ENCODE assay signal across 15 cellular contexts in genomic region chr4:154471032-154471431, GRCh38. TPM values are rescaled to one million over a fixed set of nuclear protein-coding genes. Genes with fewer than 3 reads are reported as not detected.
DNase-seq lines count a peak whose midpoint lies in the region; ATAC-seq and TF ChIP-seq lines count a peak whose summit lies in the region.
"Had no signal": no experiment of that assay in that cellular context is flagged by ENCODE, and none has a peak within 500 bp of the region (broad histone marks: within the 10 kb centered on the region; RNA-seq: fewer than 3 reads in every experiment).

No MANE protein-coding gene starts in this region.

- DNase-seq in erythroblast (lab: John Stamatoyannopoulos, UW) (no peak), HUDEP-2 (lab: John Stamatoyannopoulos, UW; ENCODE audit: unreplicated experiment in 76 of 76) (no peak), left cardiac atrium (no peak)
- no peak for DNase-seq in activated naive CD8-positive, alpha-beta T cell treated with anti-CD3 and anti-CD28 coated beads, Interleukin-2, amount 50 U/mL, for 24 hours
- DNase-seq: activated CD8-positive, alpha-beta T cell treated with anti-CD3 and anti-CD28 coated beads for 36 hours; activated naive CD4-positive, alpha-beta T cell treated with anti-CD3 and anti-CD28 coated beads, Interleukin-2, amount 50 U/mL, for 16 hours; caudate nucleus; COR-L47; esophagus squamous epithelium; GOT3; mesenchymal stem cell; transverse colon had no signal

- H3K27me3 Mint-ChIP-seq in activated naive CD8-positive, alpha-beta T cell treated with anti-CD3 and anti-CD28 coated beads, Interleukin-2, amount 50 U/mL, for 24 hours, result peaks cover 18% of the 10 kb centered on the region

- peak; percentile 50 for ATAC-seq in GM19372 (IDR thresholded peaks at IDR 0.05; ENCODE audit: low read depth, unreplicated experiment)
- ATAC-seq in HG02588 (IDR thresholded peaks at IDR 0.05; ENCODE audit: unreplicated experiment), result peak; percentile 62
- peak; percentile 49 for ATAC-seq in HG03108 (IDR thresholded peaks at IDR 0.05; ENCODE audit: unreplicated experiment)
- no peak for ATAC-seq in activated naive CD8-positive, alpha-beta T cell treated with anti-CD3 and anti-CD28 coated beads, Interleukin-2, amount 50 U/mL, for 24 hours
- ATAC-seq in left cardiac atrium, result no peak
- ATAC-seq: activated CD8-positive, alpha-beta T cell treated with anti-CD3 and anti-CD28 coated beads for 36 hours had no signal

- intact Hi-C loops in left cardiac atrium (cut with DNase I), result no loop called here

- H3K27ac Mint-ChIP-seq in activated naive CD8-positive, alpha-beta T cell treated with anti-CD3 and anti-CD28 coated beads, Interleukin-2, amount 50 U/mL, for 24 hours, result no peak overlapping the region
- H3K27ac Mint-ChIP-seq: activated CD8-positive, alpha-beta T cell treated with anti-CD3 and anti-CD28 coated beads for 36 hours had no signal

- H3K9me3 Mint-ChIP-seq in activated naive CD8-positive, alpha-beta T cell treated with anti-CD3 and anti-CD28 coated beads, Interleukin-2, amount 50 U/mL, for 24 hours, result no peaks in the 10 kb centered on the region
- H3K9me3 Mint-ChIP-seq: activated CD8-positive, alpha-beta T cell treated with anti-CD3 and anti-CD28 coated beads for 36 hours had no signal

- TF ChIP-seq POLR2A in erythroblast (IDR thresholded peaks at IDR 0.05; ENCODE audit: low read length), result no peak

- no peaks in the 10 kb centered on the region for H3K4me1 Mint-ChIP-seq in activated naive CD8-positive, alpha-beta T cell treated with anti-CD3 and anti-CD28 coated beads, Interleukin-2, amount 50 U/mL, for 24 hours

- H3K4me3 Mint-ChIP-seq in activated naive CD8-positive, alpha-beta T cell treated with anti-CD3 and anti-CD28 coated beads, Interleukin-2, amount 50 U/mL, for 24 hours, result no peak overlapping the region
- H3K4me3 Mint-ChIP-seq: activated CD8-positive, alpha-beta T cell treated with anti-CD3 and anti-CD28 coated beads for 36 hours had no signal

- H3K36me3 Mint-ChIP-seq in activated naive CD8-positive, alpha-beta T cell treated with anti-CD3 and anti-CD28 coated beads, Interleukin-2, amount 50 U/mL, for 24 hours (ENCODE audit: low read depth), result no peaks in the 10 kb centered on the region

RNA-seq across cellular contexts. Expression of gene DCHS2, which starts 20.6 kb away (rescaled TPM):
- total RNA-seq in left cardiac atrium, result under 1 TPM in 1 of 2 donors, not detected in 1; 0.03 TPM
- total RNA-seq: activated CD8-positive, alpha-beta T cell treated with anti-CD3 and anti-CD28 coated beads for 36 hours had no signal

Comparison
In these comparisons a context has a peak if more than half of its experiments do, and no peak if none do; other contexts are left out.
1. ATAC-seq: peak in GM19372 (single experiment), HG02588 (single experiment) and HG03108 (single experiment); none in activated naive CD8-positive, alpha-beta T cell treated with anti-CD3 and anti-CD28 coated beads, Interleukin-2, amount 50 U/mL, for 24 hours (single experiment) and left cardiac atrium (0 of 2).